14 cellular contexts compared by ENCODE assay signal in the genomic region with DNA sequence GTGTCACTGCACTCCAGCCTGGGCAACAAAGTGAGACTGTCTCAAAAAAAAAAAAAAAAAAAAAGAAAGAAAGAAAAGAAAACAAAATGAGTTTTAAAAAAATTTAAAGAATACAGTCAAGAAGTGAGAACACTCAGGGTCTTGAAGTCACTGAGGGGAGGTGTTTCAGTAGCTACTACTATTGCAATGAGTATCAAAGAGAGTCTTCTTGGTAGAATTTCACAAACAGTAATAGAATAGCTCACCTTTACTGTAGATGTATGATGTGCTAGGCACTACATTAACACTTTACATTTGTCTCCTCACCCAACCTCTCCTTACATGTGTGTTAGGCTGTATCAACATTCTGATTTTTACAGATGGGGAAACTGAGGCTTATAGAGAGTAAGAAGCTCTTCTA. TPM values are rescaled to one million over a fixed set of nuclear protein-coding genes. Genes with fewer than 3 reads are reported as not detected.
"Had no signal": no experiment of that assay in that cellular context is flagged by ENCODE, and none has a peak within 500 bp of the region (broad histone marks: within the 10 kb centered on the region; RNA-seq: fewer than 3 reads in every experiment).

No MANE protein-coding gene starts in this region.

- H3K27me3 Mint-ChIP-seq: natural killer cell treated with Interleukin-12 subunit alpha and Interleukin-12 subunit beta and Interleukin-15 and Interleukin-18, amount 100 ng/mL, for 72 hours; stimulated activated naive CD8-positive, alpha-beta T cell treated with anti-CD3 and anti-CD28 coated beads, Interleukin-15, Interleukin-2, amounts not matched to agents 100 ng/mL and 50 ng/mL, for 24 hours had no signal

- ATAC-seq: natural killer cell treated with Interleukin-12 subunit alpha and Interleukin-12 subunit beta and Interleukin-15 and Interleukin-18, amount 100 ng/mL, for 72 hours; T-cell had no signal

- H3K4me1 ChIP-seq: psoas muscle had no signal

- DNase-seq: activated CD4-positive, alpha-beta T cell treated with anti-CD3 and anti-CD28 coated beads for 48 hours; activated CD8-positive, alpha-beta memory T cell treated with anti-CD3 and anti-CD28 coated beads for 24 hours; heart left ventricle; occipital lobe; psoas muscle; T-cell; WERI-Rb-1 had no signal

- H3K9me3 ChIP-seq: esophagus muscularis mucosa, heart left ventricle, psoas muscle, vagina had no signal

- H3K4me3 Mint-ChIP-seq: activated naive CD4-positive, alpha-beta T cell treated with anti-CD3 and anti-CD28 coated beads, Interleukin-2, amount 50 U/mL, for 24 hours; natural killer cell treated with Interleukin-12 subunit alpha and Interleukin-12 subunit beta and Interleukin-15 and Interleukin-18, amount 100 ng/mL, for 72 hours; stimulated activated naive CD8-positive, alpha-beta T cell treated with anti-CD3 and anti-CD28 coated beads, Interleukin-15, Interleukin-2, amounts not matched to agents 100 ng/mL and 50 ng/mL, for 24 hours; T-cell had no signal

- H3K36me3 Mint-ChIP-seq: activated naive CD4-positive, alpha-beta T cell treated with anti-CD3 and anti-CD28 coated beads, Interleukin-2, amount 50 U/mL, for 24 hours; natural killer cell treated with Interleukin-12 subunit alpha and Interleukin-12 subunit beta and Interleukin-15 and Interleukin-18, amount 100 ng/mL, for 72 hours; T-cell had no signal

- H3K9me3 Mint-ChIP-seq: activated naive CD4-positive, alpha-beta T cell treated with anti-CD3 and anti-CD28 coated beads, Interleukin-2, amount 50 U/mL, for 24 hours; natural killer cell treated with Interleukin-12 subunit alpha and Interleukin-12 subunit beta and Interleukin-15 and Interleukin-18, amount 100 ng/mL, for 72 hours; stimulated activated naive CD8-positive, alpha-beta T cell treated with anti-CD3 and anti-CD28 coated beads, Interleukin-15, Interleukin-2, amounts not matched to agents 100 ng/mL and 50 ng/mL, for 24 hours; T-cell had no signal

- H3K27me3 ChIP-seq: esophagus muscularis mucosa, foreskin keratinocyte, heart left ventricle, vagina had no signal

- H3K4me3 ChIP-seq: esophagus muscularis mucosa, heart left ventricle, psoas muscle, vagina had no signal

- H3K36me3 ChIP-seq: esophagus muscularis mucosa, heart left ventricle, vagina, WERI-Rb-1 had no signal

- H3K27ac Mint-ChIP-seq: activated naive CD4-positive, alpha-beta T cell treated with anti-CD3 and anti-CD28 coated beads, Interleukin-2, amount 50 U/mL, for 24 hours; natural killer cell treated with Interleukin-12 subunit alpha and Interleukin-12 subunit beta and Interleukin-15 and Interleukin-18, amount 100 ng/mL, for 72 hours; stimulated activated naive CD8-positive, alpha-beta T cell treated with anti-CD3 and anti-CD28 coated beads, Interleukin-15, Interleukin-2, amounts not matched to agents 100 ng/mL and 50 ng/mL, for 24 hours; T-cell had no signal

- H3K27ac ChIP-seq: psoas muscle, WERI-Rb-1 had no signal

RNA-seq across cellular contexts. Expression of a gene that starts 43.9 kb away (rescaled TPM):
- total RNA-seq: bronchial epithelial cell had no signal
